ENCODE assay signal across 8 cellular contexts in genomic region chr6:104859225-104860146, GRCh38. TPM values are rescaled to one million over a fixed set of nuclear protein-coding genes. Genes with fewer than 3 reads are reported as not detected.
DNase-seq lines count a peak whose midpoint lies in the region; TF ChIP-seq lines count a peak whose summit lies in the region.

Gene HACE1 (minus strand): TSS chr6:104859919. CDS start chr6:104859642, 277 bp downstream.

- H3K4me3 ChIP-seq in LNCaP clone FGC (ENCODE audit: low read depth, low read length) (peak within 1 kb of the TSS; percentile 87), foreskin fibroblast (ENCODE audit: low read depth in 1 of 2, low read length in 2 of 2) (peak within 1 kb of the TSS; percentile 86), neural progenitor cell (peak within 1 kb of the TSS; percentile 97)

- H3K27ac ChIP-seq in neural progenitor cell, result peak within 1 kb of the TSS; percentile 43

- H3K27me3 ChIP-seq in neural progenitor cell, result no peaks in the 10 kb centered on the region

- TF ChIP-seq POLR2A in Raji (IDR thresholded peaks at IDR 0.05; ENCODE audit: insufficient read depth, low read depth, low read length), result peak; percentile 83

- H3F3A ChIP-seq in neural progenitor cell (ENCODE audit: low read depth), result no peaks in the 10 kb centered on the region

- peak within 1 kb of the TSS; percentile 88 for H3K4me2 ChIP-seq in neural progenitor cell

- H3K9ac ChIP-seq in ES-I3 (ENCODE audit: low read depth, low read length), result peak within 1 kb of the TSS; percentile 90
- H3K9ac ChIP-seq in neural progenitor cell, result peak within 1 kb of the TSS; percentile 61

- H3K79me2 ChIP-seq in neural progenitor cell (ENCODE audit: low read depth), result peaks cover 48% of the 10 kb centered on the region

- no peaks in the 10 kb centered on the region for H3K9me3 Mint-ChIP-seq in neural progenitor cell

- peak within 1 kb of the TSS; percentile 93 for H2AFZ ChIP-seq in neural progenitor cell (replicated peaks)

- H3K36me3 ChIP-seq in ES-I3 (ENCODE audit: insufficient read depth, low read length), result no peaks in the 10 kb centered on the region
- H3K36me3 ChIP-seq in neural progenitor cell, result no peaks in the 10 kb centered on the region

- H3K9me3 ChIP-seq in ES-I3 (ENCODE audit: control insufficient read depth, insufficient read depth, low read length) (no peaks in the 10 kb centered on the region), neural progenitor cell (ENCODE audit: low read depth) (no peaks in the 10 kb centered on the region)

- H3K27ac Mint-ChIP-seq in neural progenitor cell, result peak within 1 kb of the TSS; percentile 27

- H3K4me1 Mint-ChIP-seq in neural progenitor cell, result peaks cover 11% of the 10 kb centered on the region

- TF ChIP-seq CTCF in LNCaP clone FGC (IDR thresholded peaks at IDR 0.05; ENCODE audit: control insufficient read depth, extremely low read depth, insufficient read depth) (no peak), foreskin fibroblast (IDR thresholded peaks at IDR 0.05; ENCODE audit: low read depth, low read length) (peak; percentile 16), neural progenitor cell (IDR thresholded peaks at IDR 0.05) (peak; percentile 46)

- H3K27me3 Mint-ChIP-seq in neural progenitor cell (ENCODE audit: insufficient read depth, low read depth), result no peaks in the 10 kb centered on the region

- H3K4me3 Mint-ChIP-seq in neural progenitor cell, result peak within 1 kb of the TSS; percentile 99

- peaks cover 7% of the 10 kb centered on the region for H4K20me1 ChIP-seq in neural progenitor cell (ENCODE audit: low read depth)

- H3K4me1 ChIP-seq in ES-I3 (ENCODE audit: insufficient read depth, low read length), result no peaks in the 10 kb centered on the region
- H3K4me1 ChIP-seq in neural progenitor cell, result peaks cover 8% of the 10 kb centered on the region

- DNase-seq in H4 (ENCODE audit: low spot score) (peak; percentile 68), LNCaP clone FGC (ENCODE audit: low read depth) (peak; percentile 63), foreskin fibroblast (peak; percentile 90 to 97), neural progenitor cell (ENCODE audit: low spot score) (peak; percentile 96), stromal cell of bone marrow (ENCODE audit: low read depth) (peak; percentile 80)
- peak; percentile 82 for DNase-seq in activated effector memory CD4-positive, alpha-beta T cell treated with Interleukin-2 at 50 U/mL for 16 hours

- no peaks in the 10 kb centered on the region for H3K36me3 Mint-ChIP-seq in neural progenitor cell

RNA-seq across cellular contexts. Expression of gene HACE1, which starts in this region (rescaled TPM):
- total RNA-seq in H4 (2014; rRNA removed; shearing (Covaris generic)), result 6.7 and 9.4 TPM in 2 replicates
- 37.0 and 53.3 TPM in 2 replicates for total RNA-seq in neural progenitor cell (ENCODE audit: low replicate concordance)

Comparison
In these comparisons a context has a peak if more than half of its experiments do, and no peak if none do; other contexts are left out.
1. Peak in every context shown above with its lines: DNase-seq, H3K4me3 ChIP-seq and H3K27ac ChIP-seq.